Comparison of ENCODE assay signal across 12 cellular contexts in the genomic region with DNA sequence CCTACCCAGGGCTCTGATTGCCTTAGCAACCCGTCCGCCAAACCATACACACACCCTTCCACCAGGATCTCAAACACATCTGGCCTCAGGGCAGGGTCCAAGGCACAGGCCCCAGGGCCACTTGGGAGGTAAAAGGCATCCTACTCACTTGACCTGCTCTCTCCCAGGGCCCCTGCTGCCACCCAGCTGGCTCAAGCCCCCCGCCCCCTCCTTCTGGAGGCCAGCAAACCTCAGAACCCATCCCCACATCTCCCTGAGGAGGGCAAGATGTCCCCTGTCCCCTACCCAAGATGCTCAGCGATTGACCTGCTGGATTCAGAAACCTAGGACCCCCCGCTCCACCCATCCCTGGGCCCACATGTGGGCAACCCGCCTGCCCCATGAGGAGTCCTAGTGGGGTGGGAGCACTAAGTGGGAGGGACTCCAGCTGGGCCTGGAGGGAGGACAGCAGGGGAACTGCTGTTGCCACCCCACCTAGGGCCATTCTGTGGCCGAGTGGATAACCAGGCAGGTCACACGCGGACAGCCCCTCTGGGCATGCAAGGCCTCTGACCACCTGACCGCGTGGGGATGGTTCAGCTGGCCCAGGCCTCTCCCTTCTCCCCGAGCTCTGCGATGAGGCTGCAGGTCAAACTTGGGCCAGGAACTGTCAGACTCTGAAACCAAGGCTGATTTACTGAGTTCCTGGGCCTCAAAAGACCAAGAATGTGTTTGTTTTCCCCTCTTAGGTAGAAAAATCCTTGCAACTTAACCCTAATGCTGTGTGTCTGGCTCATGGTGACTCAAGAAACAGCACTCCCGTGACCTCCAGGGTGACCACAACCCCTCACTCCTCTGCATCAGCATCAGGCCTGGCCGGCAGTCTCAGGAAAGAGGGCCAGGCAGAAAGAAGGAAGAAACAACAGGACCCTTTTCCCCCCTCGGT. TPM values are rescaled to one million over a fixed set of nuclear protein-coding genes. Genes with fewer than 3 reads are reported as not detected.
A peak's percentile ranks its signal among the peaks of the same experiment; 100 is the strongest.
DNase-seq lines count a peak whose midpoint lies in the region; ATAC-seq and TF ChIP-seq lines count a peak whose summit lies in the region.
"Had no signal": no experiment of that assay in that cellular context is flagged by ENCODE, and none has a peak within 500 bp of the region (broad histone marks: within the 10 kb centered on the region; RNA-seq: fewer than 3 reads in every experiment).

No MANE protein-coding gene starts in this region.

- H3K4me2 ChIP-seq in H9 (ENCODE audit: insufficient read depth, insufficient read length, low read length) (peak overlapping the region; percentile 100), osteoblast (ENCODE audit: insufficient read depth, low read length) (peak overlapping the region; percentile 99)

- no peak overlapping the region for H3K9ac ChIP-seq in H9 (ENCODE audit: extremely low read depth, insufficient read length, low read length)
- no peak overlapping the region for H3K9ac ChIP-seq in endodermal cell (ENCODE audit: extremely low read depth, low read length, poor library complexity, severe bottlenecking)

- H3K4me1 ChIP-seq in H9 (ENCODE audit: insufficient read depth, low read length) (peaks cover 8% of the 10 kb centered on the region), endodermal cell (ENCODE audit: control insufficient read depth, insufficient read depth, low read length) (no peaks in the 10 kb centered on the region), osteoblast (ENCODE audit: insufficient read depth, low read length) (peaks cover 44% of the 10 kb centered on the region)
- H3K4me1 ChIP-seq: right lobe of liver had no signal

- H3K36me3 Mint-ChIP-seq in H9 (ENCODE audit: insufficient read depth in 1 of 3, low read depth in 3 of 3) (peaks cover 72 to 85% (median 77%) of the 10 kb centered on the region in 3 experiments), endodermal cell (ENCODE audit: low read depth) (peaks cover 68% of the 10 kb centered on the region)
- H3K36me3 Mint-ChIP-seq: activated naive CD4-positive, alpha-beta T cell treated with anti-CD3 and anti-CD28 coated beads, Interleukin-2, amount 50 U/mL, for 24 hours had no signal

- no peak overlapping the region for H2BK120ac ChIP-seq in H9 (ENCODE audit: low read depth, low read length, poor library complexity, severe bottlenecking)

- H3K18ac ChIP-seq in H9 (ENCODE audit: insufficient read length, low read depth, low read length) = no peak overlapping the region

- no peaks in the 10 kb centered on the region for H3K27me3 Mint-ChIP-seq in H9 (ENCODE audit: low read depth)
- H3K27me3 Mint-ChIP-seq in endodermal cell (ENCODE audit: insufficient read depth) = no peaks in the 10 kb centered on the region
- H3K27me3 Mint-ChIP-seq: activated naive CD4-positive, alpha-beta T cell treated with anti-CD3 and anti-CD28 coated beads, Interleukin-2, amount 50 U/mL, for 24 hours had no signal

- H2BK12ac ChIP-seq in H9 (ENCODE audit: insufficient read length, low read depth, low read length) = no peak overlapping the region

- ATAC-seq in HG02973 (IDR thresholded peaks at IDR 0.05; ENCODE audit: unreplicated experiment) = no peak
- ATAC-seq: right lobe of liver had no signal

- TF ChIP-seq CTCF in H9 (conservative IDR thresholded peaks at IDR 0.05) (no peak), endodermal cell (conservative IDR thresholded peaks at IDR 0.05) (no peak), osteoblast (IDR thresholded peaks at IDR 0.05; ENCODE audit: extremely low read depth, low read depth, low read length) (no peak)

- DNase-seq in AG20443 (ENCODE audit: low spot score) (peak; percentile 4), H9 (no peak), endodermal cell (no peak), osteoblast (ENCODE audit: insufficient read length, low spot score, missing footprints) (peak; percentile 88), ecto neural progenitor cell (ENCODE audit: low spot score) (no peak), SW480 (ENCODE audit: low spot score) (no peak)
- DNase-seq in stimulated activated CD8-positive, alpha-beta memory T cell treated with anti-CD3 and anti-CD28 coated beads, Interleukin-4, amount 100 ng/mL, for 48 hours = no peak
- DNase-seq: NCI-H2171 treated with DMSO at 0.1 percent for 48 hours had no signal

- WGBS in H9 (ENCODE audit: extremely low coverage, insufficient read length, low lambda C conversion rate) = no CpG with 5 or more reads among the region's 16 CpGs
- 94 to 98% methylated on average over 9 to 16 of the region's 16 CpGs for WGBS in endodermal cell (ENCODE audit: insufficient coverage in 1 of 2, insufficient read length in 1 of 2), 2 experiments

- H3K4me1 Mint-ChIP-seq in H9 (peaks cover 58 to 86% of the 10 kb centered on the region in 2 experiments), endodermal cell (peaks cover 34% of the 10 kb centered on the region)

- no peak overlapping the region for H2BK5ac ChIP-seq in H9 (ENCODE audit: insufficient read length, low read length)

- H2BK20ac ChIP-seq in H9 (ENCODE audit: low read depth, low read length, poor library complexity, severe bottlenecking) = no peak overlapping the region

- H3K14ac ChIP-seq in H9 (ENCODE audit: insufficient read depth, low read length) = no peak overlapping the region; the same call in 1 of the 2 replicates

- H4K20me1 ChIP-seq in H9 (ENCODE audit: control insufficient read depth, insufficient read depth, insufficient read length) = no peaks in the 10 kb centered on the region
- H4K20me1 ChIP-seq in osteoblast (ENCODE audit: insufficient read depth, low read length) = peaks cover 55% of the 10 kb centered on the region

- H3K36me3 ChIP-seq in endodermal cell (ENCODE audit: control insufficient read depth, insufficient read depth, low read length) (peaks cover 51% of the 10 kb centered on the region), osteoblast (ENCODE audit: insufficient read depth, low read length) (peaks cover 68% of the 10 kb centered on the region)
- H3K36me3 ChIP-seq: right lobe of liver had no signal

- peaks cover 26% of the 10 kb centered on the region for H3K79me1 ChIP-seq in H9 (ENCODE audit: insufficient read depth, low read depth, low read length, poor library complexity, severe bottlenecking)

- peaks cover 9% of the 10 kb centered on the region for H3K23me2 ChIP-seq in H9 (ENCODE audit: insufficient read length, low read depth, low read length, poor library complexity, severe bottlenecking)

- H3K9me3 ChIP-seq in H9 (ENCODE audit: control insufficient read depth, low read depth, low read length) = no peaks in the 10 kb centered on the region
- no peaks in the 10 kb centered on the region for H3K9me3 ChIP-seq in endodermal cell (ENCODE audit: control insufficient read depth, low read length)
- H3K9me3 ChIP-seq in osteoblast (ENCODE audit: low read depth, low read length) = no peaks in the 10 kb centered on the region
- H3K9me3 ChIP-seq: right lobe of liver had no signal

- no peak overlapping the region for H4K91ac ChIP-seq in H9 (ENCODE audit: insufficient read length, low read depth, low read length)

- no peak overlapping the region for H3K56ac ChIP-seq in H9 (ENCODE audit: insufficient read length, low read depth, low read length)

- no peak overlapping the region for H2AFZ ChIP-seq in H9 (ENCODE audit: low read length)
- H2AFZ ChIP-seq in osteoblast (ENCODE audit: low read length) = no peak overlapping the region

- no peak overlapping the region for H4K8ac ChIP-seq in H9 (replicated peaks; ENCODE audit: insufficient read length, low read depth, low read length)

- H3K4me3 Mint-ChIP-seq in H9 (peak overlapping the region in 1 of 2 experiments; percentile 98; a peak in 3 of 5 replicates), endodermal cell (no peak overlapping the region)
- H3K4me3 Mint-ChIP-seq: activated naive CD4-positive, alpha-beta T cell treated with anti-CD3 and anti-CD28 coated beads, Interleukin-2, amount 50 U/mL, for 24 hours; memory B cell had no signal

- H3K79me2 ChIP-seq in H9 (ENCODE audit: insufficient read depth, low read length) = peaks cover 23% of the 10 kb centered on the region; the same call in 1 of the 2 replicates
- peaks cover 64% of the 10 kb centered on the region for H3K79me2 ChIP-seq in osteoblast (ENCODE audit: insufficient read depth, low read length)

- no peak overlapping the region for H4K5ac ChIP-seq in H9 (ENCODE audit: insufficient read length, low read depth, low read length)

- H3K27ac ChIP-seq in H9 (ENCODE audit: insufficient read length, low read depth, low read length) (no peak overlapping the region), endodermal cell (ENCODE audit: low read depth, low read length) (no peak overlapping the region), osteoblast (ENCODE audit: low read depth, low read length) (peak overlapping the region; percentile 96)
- H3K27ac ChIP-seq: right lobe of liver had no signal

- H3K27ac Mint-ChIP-seq in H9 (peak overlapping the region; percentile 80 to 94 (median 90); a peak in 6 of 7 replicates), endodermal cell (peak overlapping the region; percentile 39)
- H3K27ac Mint-ChIP-seq: activated naive CD4-positive, alpha-beta T cell treated with anti-CD3 and anti-CD28 coated beads, Interleukin-2, amount 50 U/mL, for 24 hours; memory B cell had no signal

- H3K4me3 ChIP-seq in endodermal cell (ENCODE audit: low read length) = no peak overlapping the region
- H3K4me3 ChIP-seq in osteoblast (ENCODE audit: insufficient read depth, low read length) = peak overlapping the region; percentile 39
- H3K4me3 ChIP-seq: right lobe of liver had no signal

- H3K4ac ChIP-seq in H9 (ENCODE audit: low read depth, low read length) = no peak overlapping the region; the same call in 1 of the 2 replicates

- H3K27me3 ChIP-seq in H9 (ENCODE audit: insufficient read depth, low read length) (no peaks in the 10 kb centered on the region), endodermal cell (ENCODE audit: control insufficient read depth, insufficient read depth, low read length, poor library complexity, severe bottlenecking) (no peaks in the 10 kb centered on the region), osteoblast (ENCODE audit: insufficient read depth, low read length) (no peaks in the 10 kb centered on the region)
- H3K27me3 ChIP-seq: right lobe of liver had no signal

- H3K23ac ChIP-seq in H9 (ENCODE audit: insufficient read length, low read depth, low read length) = no peak overlapping the region

- H2BK15ac ChIP-seq in H9 (ENCODE audit: low read depth, low read length) = no peak overlapping the region

- H3T11ph ChIP-seq in H9 (ENCODE audit: low read length) = no peak overlapping the region

- peaks cover 0 to 2% of the 10 kb centered on the region in 2 experiments; a peak in 3 of 5 replicates for H3K9me3 Mint-ChIP-seq in H9
- no peaks in the 10 kb centered on the region for H3K9me3 Mint-ChIP-seq in endodermal cell
- H3K9me3 Mint-ChIP-seq: activated naive CD4-positive, alpha-beta T cell treated with anti-CD3 and anti-CD28 coated beads, Interleukin-2, amount 50 U/mL, for 24 hours; memory B cell had no signal

- no peak overlapping the region for H2AK5ac ChIP-seq in H9 (ENCODE audit: insufficient read length, low read length)

RNA-seq across cellular contexts. Expression of a gene that starts 4.2 kb away (rescaled TPM):
- 643 and 653 TPM in 2 replicates for total RNA-seq in H9 (2021)
- total RNA-seq in endodermal cell = 100 to 1,000 TPM; 284 to 598 TPM
- 211 TPM for polyA plus RNA-seq in endodermal cell (2013, experiment 1 of 2)
- polyA plus RNA-seq in endodermal cell (2013, experiment 2 of 2) = 185 TPM
- total RNA-seq in osteoblast = 195 and 209 TPM in 2 replicates

RNA-seq across cellular contexts. Expression of a gene that starts 13.6 kb away (rescaled TPM):
- total RNA-seq in H9 (2021) = 41.7 and 42.4 TPM in 2 replicates
- 10 to 100 TPM in 1 of 2 donors, 1 to 10 TPM in 1; 5.8 to 15.6 TPM for total RNA-seq in endodermal cell
- polyA plus RNA-seq in endodermal cell (2013, experiment 1 of 2) = 4.1 TPM
- 3.1 TPM for polyA plus RNA-seq in endodermal cell (2013, experiment 2 of 2)
- 14.7 and 18.8 TPM in 2 replicates for total RNA-seq in osteoblast

Comparison
In these comparisons a context has a peak if more than half of its experiments do, and no peak if none do; other contexts are left out.
1. DNase-seq: peak in AG20443 (single experiment) and osteoblast (single experiment); none in H9 (single experiment), endodermal cell (single experiment), stimulated activated CD8-positive, alpha-beta memory T cell treated with anti-CD3 and anti-CD28 coated beads, Interleukin-4, amount 100 ng/mL, for 48 hours (single experiment), ecto neural progenitor cell (single experiment) and SW480 (single experiment).